In genomic region chr15:49169880-49170597, GRCh38 we compare ENCODE assay signal across 8 cellular contexts. TPM values are rescaled to one million over a fixed set of nuclear protein-coding genes. Genes with fewer than 3 reads are reported as not detected.
A peak's percentile ranks its signal among the peaks of the same experiment; 100 is the strongest.
DNase-seq lines count a peak whose midpoint lies in the region; ATAC-seq, FAIRE-seq and TF ChIP-seq lines count a peak whose summit lies in the region.

GALK2 (plus strand) TSS chr15:49170247; CDS start chr15:49170323, 76 bp downstream.

- H3F3A ChIP-seq in OCI-LY1 (ENCODE audit: insufficient read depth, low read length): no peaks in the 10 kb centered on the region

- peaks cover 12% of the 10 kb centered on the region for H3K4me1 Mint-ChIP-seq in Caco-2 (ENCODE audit: low read depth, unreplicated experiment)

- H3K4me2 ChIP-seq in OCI-LY1 (ENCODE audit: low read length) (peak within 1 kb of the TSS; percentile 80), endothelial cell of umbilical vein (ENCODE audit: insufficient read depth, low read length) (peak within 1 kb of the TSS; percentile 96)

- TF ChIP-seq POLR2A in endothelial cell of umbilical vein (IDR thresholded peaks at IDR 0.05; ENCODE audit: low read depth, low read length): peak; percentile 87

- no TSS peak for BruUV-seq in Caco-2 (replicated peaks; lab: Mats Ljungman, UMichigan)
- TSS peak; percentile 74 for BruUV-seq in endothelial cell of umbilical vein (replicated peaks; lab: Mats Ljungman, UMichigan)

- no peaks in the 10 kb centered on the region for H3K9me1 ChIP-seq in endothelial cell of umbilical vein (replicated peaks; ENCODE audit: control insufficient read depth, extremely low read depth, insufficient read depth, low read length)

- peak; percentile 87 for FAIRE-seq in endothelial cell of umbilical vein (lab: Jason Lieb, UNC)

- no peaks in the 10 kb centered on the region for H3K9me2 ChIP-seq in OCI-LY1 (ENCODE audit: low read depth, low read length)

- peak within 1 kb of the TSS; percentile 76 for H2AFZ ChIP-seq in OCI-LY1 (ENCODE audit: low read length)
- H2AFZ ChIP-seq in endothelial cell of umbilical vein (ENCODE audit: low read depth, low read length): peak within 1 kb of the TSS; percentile 87

- peaks cover 11% of the 10 kb centered on the region for H3K36me3 Mint-ChIP-seq in Caco-2 (ENCODE audit: insufficient read depth, unreplicated experiment)

- H3K4me1 ChIP-seq in Caco-2 (peaks cover 6% of the 10 kb centered on the region), OCI-LY1 (ENCODE audit: insufficient read depth, low read length, severe bottlenecking) (peaks cover 29% of the 10 kb centered on the region), endothelial cell of umbilical vein (ENCODE audit: control insufficient read depth, extremely low read depth, insufficient read depth, low read length) (peaks cover 10% of the 10 kb centered on the region)

- H3K9me3 Mint-ChIP-seq in Caco-2 (ENCODE audit: unreplicated experiment): no peaks in the 10 kb centered on the region

- H3K4me3 Mint-ChIP-seq in Caco-2 (ENCODE audit: unreplicated experiment): peak within 1 kb of the TSS; percentile 90

- CTCF ChIA-PET in Caco-2 (lab: Charles Lee): interaction anchor here (0.9 to 1.3 kb wide), 4 partner anchors 15 to 194 kb away, joined by 4 to 7 read pairs (median 6); partner anchors contain the start of gene COPS2
- CTCF ChIA-PET in endothelial cell of umbilical vein (lab: Charles Lee): interaction anchor here (0.9 to 1.4 kb wide), 7 partner anchors 14 to 308 kb away, joined by 3 to 10 read pairs (median 4); partner anchors contain the start of genes COPS2 and FGF7

- no peaks in the 10 kb centered on the region for H3K36me3 ChIP-seq in Caco-2 (ENCODE audit: control insufficient read depth, insufficient read depth, low read length)
- 0 out of 2 replicates have a peak, but pooled peaks cover 3% of the 10 kb centered on the region for H3K36me3 ChIP-seq in OCI-LY1 (ENCODE audit: insufficient read depth, low read length)
- no peaks in the 10 kb centered on the region for H3K36me3 ChIP-seq in endothelial cell of umbilical vein (ENCODE audit: control insufficient read depth in 2 of 2, extremely low read depth in 1 of 2, insufficient read depth in 2 of 2, low read length in 2 of 2)

- H3K9ac ChIP-seq in OCI-LY1 (ENCODE audit: low read length) (peak within 1 kb of the TSS; percentile 77), endothelial cell of umbilical vein (replicated peaks; ENCODE audit: extremely low read depth, insufficient read depth, low read length) (peak within 1 kb of the TSS; percentile 89)

- H3K27ac ChIP-seq in OCI-LY1 (ENCODE audit: low read depth, low read length, poor library complexity, severe bottlenecking) (peak within 1 kb of the TSS; percentile 46), endothelial cell of umbilical vein (ENCODE audit: insufficient read depth, low read depth, low read length) (peak within 1 kb of the TSS; percentile 78)

- H3K9me3 ChIP-seq in Caco-2 (no peaks in the 10 kb centered on the region), OCI-LY1 (ENCODE audit: low read length) (0 out of 2 replicates have a peak, but pooled peaks cover 2% of the 10 kb centered on the region), endothelial cell of umbilical vein (replicated peaks; ENCODE audit: control insufficient read depth, insufficient read depth, low read length) (no peaks in the 10 kb centered on the region)

- intact Hi-C loops in Caco-2 (cut with micrococcal nuclease; ENCODE audit: unreplicated experiment) (loop anchor here (1.0 to 10.0 kb wide), 2 partner anchors 15 to 455 kb away; partner anchors contain the start of genes COPS2, DTWD1 and FAM227B), endothelial cell of umbilical vein (cut with micrococcal nuclease) (loop anchor here (1.0 to 5.0 kb wide), 2 partner anchors 15 to 452 kb away; partner anchors contain the start of genes COPS2, DTWD1 and FAM227B)

- H3K27ac Mint-ChIP-seq in Caco-2 (ENCODE audit: unreplicated experiment): peak within 1 kb of the TSS; percentile 97

- dilution Hi-C loops in endothelial cell of umbilical vein (cut with MboI; ENCODE audit: extremely low pct_ligation_motif_present, low sequenced_read_pairs): no loop called here

- no peaks in the 10 kb centered on the region for H4K20me1 ChIP-seq in OCI-LY1 (ENCODE audit: insufficient read depth, low read length)
- H4K20me1 ChIP-seq in endothelial cell of umbilical vein (replicated peaks; ENCODE audit: control insufficient read depth, extremely low read depth, insufficient read depth, low read length): no peaks in the 10 kb centered on the region

- H3K79me2 ChIP-seq in OCI-LY1 (ENCODE audit: insufficient read depth, low read length) (peaks cover 4% of the 10 kb centered on the region; the same call in 1 of the 2 replicates), endothelial cell of umbilical vein (ENCODE audit: control insufficient read depth, insufficient read depth, low read length) (peaks cover 22% of the 10 kb centered on the region)

- POLR2A ChIA-PET in Caco-2 (lab: Charles Lee): interaction anchor here (0.5 to 1.2 kb wide), 5 partner anchors 8 to 364 kb away, joined by 3 to 39 read pairs (median 4); partner anchors contain the start of gene COPS2
- POLR2A ChIA-PET in endothelial cell of umbilical vein (lab: Charles Lee): interaction anchor here (0.5 to 1.0 kb wide), 2 partner anchors 15 to 34 kb away, joined by 7 to 9 read pairs; partner anchors contain the start of gene COPS2

- peak; percentile 94 for ATAC-seq in GM21381 (IDR thresholded peaks at IDR 0.05; ENCODE audit: unreplicated experiment)

- H3K27me3 ChIP-seq in Caco-2 (replicated peaks; ENCODE audit: control insufficient read depth, insufficient read depth, low read length) (no peaks in the 10 kb centered on the region), OCI-LY1 (ENCODE audit: insufficient read depth, low read length) (no peaks in the 10 kb centered on the region), endothelial cell of umbilical vein (ENCODE audit: control insufficient read depth in 2 of 2, insufficient read depth in 2 of 2, low read length in 2 of 2) (no peaks in the 10 kb centered on the region)

- TF ChIP-seq CTCF in Caco-2 (IDR thresholded peaks at IDR 0.05; ENCODE audit: insufficient read depth in 1 of 2, low read depth in 1 of 2, low read length in 1 of 2, severe bottlenecking in 1 of 2, unreplicated experiment in 1 of 2) (no peak), OCI-LY1 (IDR thresholded peaks at IDR 0.05; ENCODE audit: low read length) (no peak), endothelial cell of umbilical vein (IDR thresholded peaks at IDR 0.05; ENCODE audit: extremely low read depth in 1 of 2, insufficient read depth in 1 of 2, low read depth in 1 of 2, low read length in 2 of 2) (no peak)

- DNase-seq in Caco-2 (peak; percentile 95 to 97), HUDEP-2 (lab: John Stamatoyannopoulos, UW; ENCODE audit: unreplicated experiment in 76 of 76) (peak in 75 of 76 experiments; percentile 18 to 92 (median 83)), endothelial cell of umbilical vein (ENCODE audit: low read depth, low spot score) (peak; percentile 85), middle frontal gyrus (ENCODE audit: extremely low spot score, low spot score) (peak; percentile 57)
- DNase-seq in activated CD8-positive, alpha-beta memory T cell treated with anti-CD3 and anti-CD28 coated beads, Interleukin-2, amount 50 U/mL, for 48 hours: peak; percentile 87
- DNase-seq in stimulated activated CD8-positive, alpha-beta memory T cell treated with anti-CD3 and anti-CD28 coated beads, Interleukin-2, amount 100 ng/mL, for 48 hours (ENCODE audit: low read depth in 2 of 2): peak; percentile 63 to 73

- H3K27me3 Mint-ChIP-seq in Caco-2 (ENCODE audit: insufficient read depth, unreplicated experiment): no peaks in the 10 kb centered on the region

- H3K4me3 ChIP-seq in Caco-2 (ENCODE audit: low read depth, low read length) (peak within 1 kb of the TSS; percentile 61), OCI-LY1 (ENCODE audit: low read depth, low read length, poor library complexity, severe bottlenecking) (peak within 1 kb of the TSS; percentile 70), endothelial cell of umbilical vein (replicated peaks in 1 of 3; ENCODE audit: insufficient read depth in 1 of 3, low read depth in 1 of 3, low read length in 3 of 3) (peak within 1 kb of the TSS; percentile 66 to 94 (median 88))

TF ChIP-seq in endothelial cell of umbilical vein, 7 proteins besides CTCF, POLR2A, EP300 and RAD21:
- no peak for TF ChIP-seq POLR2AphosphoS5 (IDR thresholded peaks at IDR 0.05; ENCODE audit: insufficient read depth, low read depth, low read length)
- TF ChIP-seq FOS (IDR thresholded peaks at IDR 0.05; ENCODE audit: borderline replicate concordance, insufficient read depth, low read length): no peak
- peak; percentile 13 for TF ChIP-seq GATA2 (IDR thresholded peaks at IDR 0.05; ENCODE audit: insufficient read depth, insufficient read length, low read depth, low read length)
- no peak for TF ChIP-seq EZH2 (IDR thresholded peaks at IDR 0.05; ENCODE audit: borderline replicate concordance, low read depth, low read length, severe bottlenecking)
- no peak for TF ChIP-seq JUN (IDR thresholded peaks at IDR 0.05; ENCODE audit: borderline replicate concordance, insufficient read depth, insufficient read length, low read depth)
- TF ChIP-seq, protein P1, sequence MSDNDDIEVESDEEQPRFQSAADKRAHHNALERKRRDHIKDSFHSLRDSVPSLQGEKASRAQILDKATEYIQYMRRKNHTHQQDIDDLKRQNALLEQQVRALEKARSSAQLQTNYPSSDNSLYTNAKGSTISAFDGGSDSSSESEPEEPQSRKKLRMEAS (IDR thresholded peaks at IDR 0.05; ENCODE audit: insufficient read depth, insufficient read length): peak; percentile 66
- TF ChIP-seq MYC (IDR thresholded peaks at IDR 0.05; ENCODE audit: low read depth, low read length): no peak

RNA-seq across cellular contexts. Expression of gene GALK2, which starts in this region (rescaled TPM):
- 25.5 and 29.8 TPM in 2 replicates for total RNA-seq in Caco-2 (2022)
- 31.3 and 34.6 TPM in 2 replicates for total RNA-seq in endothelial cell of umbilical vein
- polyA plus RNA-seq in endothelial cell of umbilical vein: 14.2 and 19.9 TPM in 2 replicates
- 31.6 and 32.0 TPM in 2 replicates for polyA plus RNA-seq in endothelial cell of umbilical vein (2011; cell fraction: cytosol; rRNA removed)
- polyA plus RNA-seq in endothelial cell of umbilical vein (2011; cell fraction: nucleus; rRNA removed): 28.9 and 32.8 TPM in 2 replicates
- polyA plus RNA-seq in endothelial cell of umbilical vein (2012): 20.9 and 30.0 TPM in 2 replicates
- 37.4 and 62.9 TPM in 2 replicates for polyA minus RNA-seq in endothelial cell of umbilical vein
- 46.6 TPM for polyA minus RNA-seq in endothelial cell of umbilical vein (2011; cell fraction: cytosol; rRNA and poly(A)+ RNA removed)
- polyA minus RNA-seq in endothelial cell of umbilical vein (2011; cell fraction: nucleus; rRNA and poly(A)+ RNA removed): 54.0 and 60.8 TPM in 2 replicates

Comparison
In these comparisons a context has a peak if more than half of its experiments do, and no peak if none do; other contexts are left out.
1. Peak in every context shown above with its lines: DNase-seq, ATAC-seq, H3K4me3 ChIP-seq and H3K27ac ChIP-seq.